In genomic region chr9:129416831-129417604, GRCh38 we compare ENCODE assay signal across 1 cellular context.
TF ChIP-seq lines count a peak whose summit lies in the region.

No MANE protein-coding gene starts in this region.

TF ChIP-seq in HepG2, 621 proteins besides CTCF, POLR2A, EP300 and RAD21 (continued from another document):
- no peak for TF ChIP-seq ZNF691 (CRISPR knock-in tag; IDR thresholded peaks at IDR 0.05; ENCODE audit: borderline replicate concordance, low read depth)
